21 cellular contexts compared by ENCODE assay signal in genomic region chr6:27768556-27768955, GRCh38.
A peak's percentile ranks its signal among the peaks of the same experiment; 100 is the strongest.
DNase-seq lines count a peak whose midpoint lies in the region; ATAC-seq and TF ChIP-seq lines count a peak whose summit lies in the region.
"Had no signal": no experiment of that assay in that cellular context is flagged by ENCODE, and none has a peak within 500 bp of the region (broad histone marks: within the 10 kb centered on the region; RNA-seq: fewer than 3 reads in every experiment).

No MANE protein-coding gene starts in this region.

- in situ Hi-C loops in G401 (cut with HindIII; ENCODE audit: low sequenced_read_pairs), result no loop called here

- no peak overlapping the region for H3K9ac ChIP-seq in neuronal stem cell (ENCODE audit: low read depth, low read length, poor library complexity)
- H3K9ac ChIP-seq: BLaER1 treated with 17β-estradiol and CSF1 and Interleukin-3, amounts not matched to agents 10 nM and 100 nM had no signal

- no peak for TF ChIP-seq EP300 in esophagus muscularis mucosa (IDR thresholded peaks at IDR 0.05)

- no peaks in the 10 kb centered on the region for H3K79me1 ChIP-seq in neuronal stem cell (ENCODE audit: low read depth, low read length)

- H3K4me3 ChIP-seq in esophagus muscularis mucosa, result no peak overlapping the region
- H3K4me3 ChIP-seq in neuronal stem cell (ENCODE audit: low read length in 2 of 2), result no peak overlapping the region
- H3K4me3 ChIP-seq in body of pancreas, result no peak overlapping the region
- H3K4me3 ChIP-seq: A549; BLaER1 treated with 17β-estradiol and CSF1 and Interleukin-3, amounts not matched to agents 10 nM and 100 nM; GM12878 had no signal

- peaks cover 27% of the 10 kb centered on the region for H3K27me3 Mint-ChIP-seq in endothelial cell (ENCODE audit: unreplicated experiment)

- no peak overlapping the region for H3K4me2 ChIP-seq in neuronal stem cell (ENCODE audit: insufficient read depth, low read length, poor library complexity, severe bottlenecking)
- H3K4me2 ChIP-seq: A549; BLaER1 treated with 17β-estradiol and CSF1 and Interleukin-3, amounts not matched to agents 10 nM and 100 nM had no signal

- TF ChIP-seq CTCF in esophagus muscularis mucosa (IDR thresholded peaks at IDR 0.05) (no peak), endothelial cell (IDR thresholded peaks at IDR 0.05; ENCODE audit: unreplicated experiment) (no peak), body of pancreas (IDR thresholded peaks at IDR 0.05) (no peak)

- peaks cover 26% of the 10 kb centered on the region for H3K4me1 Mint-ChIP-seq in endothelial cell (ENCODE audit: unreplicated experiment)

- H2BK120ac ChIP-seq in neuronal stem cell (ENCODE audit: low read depth, low read length), result no peak overlapping the region

- H3K9me3 ChIP-seq in esophagus muscularis mucosa (no peaks in the 10 kb centered on the region), neuronal stem cell (replicated peaks in 1 of 2; ENCODE audit: control insufficient read depth in 2 of 2, insufficient read depth in 1 of 2, low read depth in 1 of 2, low read length in 2 of 2) (no peaks in the 10 kb centered on the region), body of pancreas (no peaks in the 10 kb centered on the region)
- H3K9me3 ChIP-seq: A549; BLaER1 treated with 17β-estradiol and CSF1 and Interleukin-3, amounts not matched to agents 10 nM and 100 nM; Caco-2 had no signal

- H3K36me3 ChIP-seq in esophagus muscularis mucosa (no peaks in the 10 kb centered on the region), neuronal stem cell (replicated peaks in 1 of 2; ENCODE audit: control insufficient read depth in 2 of 2, insufficient read depth in 2 of 2, low read length in 2 of 2) (no peaks in the 10 kb centered on the region), body of pancreas (replicated peaks in 1 of 2; ENCODE audit: insufficient read depth in 1 of 2, low read depth in 2 of 2) (no peaks in the 10 kb centered on the region)

- no peak overlapping the region for H2BK5ac ChIP-seq in neuronal stem cell (ENCODE audit: low read length)

- no peak overlapping the region for H2AK5ac ChIP-seq in neuronal stem cell (ENCODE audit: low read depth, low read length)

- H3K36me3 Mint-ChIP-seq in endothelial cell (ENCODE audit: low read depth, unreplicated experiment), result no peaks in the 10 kb centered on the region
- H3K36me3 Mint-ChIP-seq: CD8-positive, alpha-beta T cell had no signal

- H3K4me3 Mint-ChIP-seq in endothelial cell (ENCODE audit: unreplicated experiment), result no peak overlapping the region
- H3K4me3 Mint-ChIP-seq: B cell; CD4-positive, alpha-beta T cell; CD8-positive, alpha-beta T cell had no signal

- H3K27ac Mint-ChIP-seq in endothelial cell (ENCODE audit: unreplicated experiment), result no peak overlapping the region
- H3K27ac Mint-ChIP-seq: B cell; CD4-positive, alpha-beta T cell; CD8-positive, alpha-beta T cell had no signal

- H2BK15ac ChIP-seq in neuronal stem cell (ENCODE audit: low read length), result no peak overlapping the region

- H3K4me1 ChIP-seq in esophagus muscularis mucosa (peaks cover 0 to 11% (median 8%) of the 10 kb centered on the region in 4 donors), neuronal stem cell (ENCODE audit: control insufficient read depth in 2 of 2, insufficient read depth in 1 of 2, low read depth in 1 of 2, low read length in 2 of 2) (peaks cover 2 to 6% of the 10 kb centered on the region in 2 donors), body of pancreas (peaks cover 8% of the 10 kb centered on the region)

- H3K9me3 Mint-ChIP-seq in endothelial cell (ENCODE audit: unreplicated experiment), result no peaks in the 10 kb centered on the region
- H3K9me3 Mint-ChIP-seq: CD4-positive, alpha-beta T cell; CD8-positive, alpha-beta T cell had no signal

- intact Hi-C loops in esophagus muscularis mucosa (cut with DNase I) (no loop called here), body of pancreas (cut with DNase I) (loop anchor here (10.0 kb wide), 1 partner anchor 244 kb away; no protein-coding TSS in a partner anchor)

- no peak overlapping the region for H3K4ac ChIP-seq in neuronal stem cell (ENCODE audit: low read length)

- H4K8ac ChIP-seq in neuronal stem cell (ENCODE audit: low read depth, low read length), result no peak overlapping the region

- H2AFZ ChIP-seq in neuronal stem cell (ENCODE audit: low read length), result no peak overlapping the region

- DNase-seq in G401 (ENCODE audit: low spot score), result peak; percentile 84
- DNase-seq in cerebellum (ENCODE audit: low spot score), result peak; percentile 62
- DNase-seq in esophagus muscularis mucosa (ENCODE audit: extremely low spot score), result peak; percentile 57
- no peak for DNase-seq in neuronal stem cell (ENCODE audit: low spot score)
- no peak for DNase-seq in dedifferentiated amniotic fluid mesenchymal stem cell (ENCODE audit: extremely low spot score)
- DNase-seq in endothelial cell (ENCODE audit: low spot score), result no peak
- no peak for DNase-seq in body of pancreas
- DNase-seq: AML-193; Caco-2; Calu3; CD4-positive, alpha-beta T cell; DMS79 treated with DMSO at 0.1 percent for 48 hours; GDM1 had no signal

- TF ChIP-seq POLR2A in esophagus muscularis mucosa (IDR thresholded peaks at IDR 0.05; ENCODE audit: low read depth) (no peak), body of pancreas (IDR thresholded peaks at IDR 0.05) (no peak)

- H3K23ac ChIP-seq in neuronal stem cell (ENCODE audit: low read depth, low read length, poor library complexity), result no peak overlapping the region

- no peak overlapping the region for H3K14ac ChIP-seq in neuronal stem cell (ENCODE audit: low read length)

- H3K27me3 ChIP-seq in esophagus muscularis mucosa (peaks cover 0 to 81% (median 5%) of the 10 kb centered on the region in 4 donors), neuronal stem cell (ENCODE audit: control insufficient read depth in 3 of 3, insufficient read depth in 3 of 3, low read depth in 1 of 3, low read length in 3 of 3) (peaks cover 0 to 40% (median 0%) of the 10 kb centered on the region in 3 experiments), body of pancreas (no peaks in the 10 kb centered on the region)
- H3K27me3 ChIP-seq: BLaER1 treated with 17β-estradiol and CSF1 and Interleukin-3, amounts not matched to agents 10 nM and 100 nM had no signal

- WGBS in esophagus muscularis mucosa, result 100% methylated on average over 1 of the region's 1 CpG
- WGBS in neuronal stem cell (ENCODE audit: extremely low coverage in 2 of 2, insufficient read length in 2 of 2, insufficient replicate concordance in 1 of 2), 2 donors, result no CpG with 5 or more reads among the region's 1 CpG
- 69 to 86% methylated on average over 1 of the region's 1 CpG for WGBS in body of pancreas, 2 donors

- peak overlapping the region; percentile 2 for H3K18ac ChIP-seq in neuronal stem cell (ENCODE audit: low read length)

- no peak overlapping the region for H3K27ac ChIP-seq in esophagus muscularis mucosa (replicated peaks in 1 of 4)
- H3K27ac ChIP-seq in neuronal stem cell (replicated peaks; ENCODE audit: low read length), result no peak overlapping the region
- no peak overlapping the region for H3K27ac ChIP-seq in body of pancreas
- H3K27ac ChIP-seq: 22Rv1; A549; BLaER1 treated with 17β-estradiol and CSF1 and Interleukin-3, amounts not matched to agents 10 nM and 100 nM; C4-2B had no signal

- H4K91ac ChIP-seq in neuronal stem cell (ENCODE audit: low read depth, low read length, poor library complexity), result no peak overlapping the region

- no peak overlapping the region for H2BK12ac ChIP-seq in neuronal stem cell (ENCODE audit: low read length)

- no peak for ATAC-seq in HG02759 (IDR thresholded peaks at IDR 0.05; ENCODE audit: unreplicated experiment)
- no peak for ATAC-seq in body of pancreas
- ATAC-seq: A549; CD8-positive, alpha-beta T cell; GM12878 had no signal

Comparison
In these comparisons a context has a peak if more than half of its experiments do, and no peak if none do; other contexts are left out.
1. DNase-seq: peak in G401 (single experiment), cerebellum (single experiment) and esophagus muscularis mucosa (single experiment); none in neuronal stem cell (single experiment), dedifferentiated amniotic fluid mesenchymal stem cell (single experiment), endothelial cell (single experiment) and body of pancreas (0 of 4).